ENCODE assay signal across 10 cellular contexts in genomic region chr19:19399733-19400438, GRCh38. TPM values are rescaled to one million over a fixed set of nuclear protein-coding genes. Genes with fewer than 3 reads are reported as not detected.
DNase-seq lines count a peak whose midpoint lies in the region; ATAC-seq and TF ChIP-seq lines count a peak whose summit lies in the region.
"Had no signal": no experiment of that assay in that cellular context is flagged by ENCODE, and none has a peak within 500 bp of the region (broad histone marks: within the 10 kb centered on the region; RNA-seq: fewer than 3 reads in every experiment).

No MANE protein-coding gene starts in this region.

- peaks cover 13% of the 10 kb centered on the region for H3K4me1 ChIP-seq in CD8-positive, alpha-beta T cell (ENCODE audit: insufficient read depth, low read length)
- H3K4me1 ChIP-seq in IMR-90 (ENCODE audit: control insufficient read depth, insufficient read depth, low read length) (peaks cover 9% of the 10 kb centered on the region), ovary (ENCODE audit: insufficient read depth) (peaks cover 4% of the 10 kb centered on the region)

- DNase-seq in CD8-positive, alpha-beta T cell = no peak
- DNase-seq in IMR-90 (peak; percentile 38), nephron progenitor cell (no peak), ovary (no peak), T-helper 9 cell (no peak), LoVo (ENCODE audit: low spot score) (no peak), hypothalamus (lab: John Stamatoyannopoulos, UW) (no peak)
- DNase-seq: activated effector memory CD4-positive, alpha-beta T cell treated with anti-CD3 and anti-CD28 coated beads, Interleukin-2, amount 50 U/mL, for 16 hours; GF-D8 had no signal

- no peak for TF ChIP-seq RAD21 in IMR-90 (IDR thresholded peaks at IDR 0.05; ENCODE audit: low read length)

- H4K20me1 ChIP-seq in IMR-90 (ENCODE audit: insufficient read depth, low read length) = peaks cover 6% of the 10 kb centered on the region; the same call in 1 of the 2 replicates

- H2AK9ac ChIP-seq in IMR-90 (replicated peaks; ENCODE audit: low read depth, low read length, poor library complexity) = peak overlapping the region; percentile 18

- peaks cover 11% of the 10 kb centered on the region; the same call in 1 of the 2 replicates for H3K9me1 ChIP-seq in IMR-90 (ENCODE audit: insufficient read depth, low read length)

- CTCF ChIA-PET in CD8-positive, alpha-beta T cell (lab: Charles Lee) = interaction anchor here (2.0 to 2.3 kb wide), 2 partner anchors 34 to 91 kb away, joined by 5 to 10 read pairs; no protein-coding TSS in a partner anchor
- CTCF ChIA-PET in IMR-90 (lab: Yijun Ruan, JAX) = no interaction called here

- peak overlapping the region; percentile 10 for H4K91ac ChIP-seq in IMR-90 (ENCODE audit: insufficient read depth, low read depth, low read length)

- peak overlapping the region; percentile 75 for H4K5ac ChIP-seq in IMR-90 (ENCODE audit: low read depth, low read length)

- intact Hi-C loops in CD8-positive, alpha-beta T cell (cut with DNase I, micrococcal nuclease) = loop anchor here in 1 of 2 experiments (10.0 kb wide), 2 partner anchors 205 to 265 kb away; partner anchors contain the start of genes ATP13A1, BORCS8, RFXANK and ZNF101
- intact Hi-C loops in IMR-90 (cut with micrococcal nuclease) (no loop called here), ovary (cut with DNase I) (no loop called here)

- no peak overlapping the region for H2BK5ac ChIP-seq in IMR-90 (ENCODE audit: low read depth, low read length, poor library complexity, severe bottlenecking)

- TF ChIP-seq CTCF in CD8-positive, alpha-beta T cell (IDR thresholded peaks at IDR 0.05) = no peak
- TF ChIP-seq CTCF in IMR-90 (conservative IDR thresholded peaks at IDR 0.05; ENCODE audit: low read depth, low read length) (0 out of 2 replicates have a peak, but pooled peaks have one; percentile 12), brain (conservative IDR thresholded peaks at IDR 0.05) (no peak), nephron progenitor cell (IDR thresholded peaks at IDR 0.05) (no peak), ovary (IDR thresholded peaks at IDR 0.05) (no peak)

- peak overlapping the region; percentile 12; the same call in 1 of the 3 replicates for H2BK15ac ChIP-seq in IMR-90 (ENCODE audit: low read depth, low read length)

- TF ChIP-seq POLR2A in IMR-90 (IDR thresholded peaks at IDR 0.05; ENCODE audit: low read depth, low read length) (no peak), ovary (IDR thresholded peaks at IDR 0.05) (no peak)

- in situ Hi-C loops in IMR-90 (cut with MboI; ENCODE audit: low sequenced_read_pairs) = loop anchor here (25.0 kb wide), 1 partner anchor 237 kb away; the partner anchor contains the start of genes GMIP and LPAR2

- no peaks in the 10 kb centered on the region for H3K9me3 Mint-ChIP-seq in CD8-positive, alpha-beta T cell
- H3K9me3 Mint-ChIP-seq in brain (no peaks in the 10 kb centered on the region), nephron progenitor cell (no peaks in the 10 kb centered on the region)

- no CpG with 5 or more reads among the region's 9 CpGs for WGBS in IMR-90 (ENCODE audit: extremely low coverage in 2 of 2, insufficient read length in 1 of 2), 2 experiments
- WGBS in ovary, 3 donors = 14 to 16% (median 16%) methylated on average over 9 of the region's 9 CpGs

- dilution Hi-C loops in IMR-90 (cut with HindIII; ENCODE audit: low sequenced_read_pairs, unreplicated experiment) = no loop called here

- H3K4ac ChIP-seq in IMR-90 (ENCODE audit: low read depth, low read length) = 0 out of 2 replicates have a peak overlapping the region, but pooled peaks have one; percentile 3

- no peaks in the 10 kb centered on the region for H3K9me3 ChIP-seq in CD8-positive, alpha-beta T cell (ENCODE audit: low read length)
- H3K9me3 ChIP-seq in IMR-90 (ENCODE audit: control insufficient read depth, insufficient read depth, low read length) = no peaks in the 10 kb centered on the region
- no peaks in the 10 kb centered on the region for H3K9me3 ChIP-seq in ovary

- H2AK5ac ChIP-seq in IMR-90 (ENCODE audit: low read depth, low read length) = peak overlapping the region; percentile 27; the same call in 1 of the 2 replicates

- H3K4me3 ChIP-seq in CD8-positive, alpha-beta T cell (ENCODE audit: low read depth, low read length) = no peak overlapping the region
- H3K4me3 ChIP-seq in IMR-90 (ENCODE audit: insufficient read depth, low read depth, low read length) (no peak overlapping the region), ovary (no peak overlapping the region)

- H3K27ac ChIP-seq in CD8-positive, alpha-beta T cell (ENCODE audit: low read depth, low read length) = no peak overlapping the region
- H3K27ac ChIP-seq in IMR-90 (ENCODE audit: insufficient read depth, low read length) = peak overlapping the region; percentile 6; the same call in 1 of the 2 replicates
- H3K27ac ChIP-seq in ovary = no peak overlapping the region

- no peak for TF ChIP-seq EP300 in ovary (IDR thresholded peaks at IDR 0.05)

- peak overlapping the region; percentile 29 to 74; a peak in 3 of 4 replicates for H4K8ac ChIP-seq in IMR-90 (ENCODE audit: low read depth in 2 of 2, low read length in 2 of 2)

- H3K4me3 Mint-ChIP-seq in CD8-positive, alpha-beta T cell = no peak overlapping the region
- H3K4me3 Mint-ChIP-seq in brain (peak overlapping the region in 4 of 5 experiments; percentile 53 to 72 (median 65)), nephron progenitor cell (peak overlapping the region; percentile 28)

- H2BK120ac ChIP-seq in IMR-90 (ENCODE audit: low read depth, low read length) = peak overlapping the region; percentile 28; the same call in 1 of the 2 replicates

- H3K18ac ChIP-seq in IMR-90 (ENCODE audit: low read depth, low read length) = peak overlapping the region; percentile 29; the same call in 1 of the 2 replicates

- no peaks in the 10 kb centered on the region for H3K27me3 ChIP-seq in CD8-positive, alpha-beta T cell (ENCODE audit: insufficient read depth, low read length)
- H3K27me3 ChIP-seq in IMR-90 (ENCODE audit: control insufficient read depth, insufficient read depth, low read length) = no peaks in the 10 kb centered on the region
- H3K27me3 ChIP-seq in ovary = no peaks in the 10 kb centered on the region

- no peak overlapping the region; the same call in 1 of the 2 replicates for H3K56ac ChIP-seq in IMR-90 (ENCODE audit: extremely low read depth, insufficient read depth, low read length)

- no peak for ATAC-seq in CD8-positive, alpha-beta T cell
- peak; percentile 76 for ATAC-seq in IMR-90 (ENCODE audit: low read depth)

- H3K23ac ChIP-seq in IMR-90 (ENCODE audit: low read depth, low read length) = peak overlapping the region; percentile 13; the same call in 1 of the 2 replicates

- BruUV-seq in IMR-90 (replicated peaks; lab: Mats Ljungman, UMichigan) = no TSS peak

- peak overlapping the region; percentile 52; the same call in 1 of the 2 replicates for H3K9ac ChIP-seq in IMR-90 (ENCODE audit: low read depth, low read length)

- H3K4me1 Mint-ChIP-seq in CD8-positive, alpha-beta T cell (ENCODE audit: low read depth) = peaks cover 45% of the 10 kb centered on the region
- H3K4me1 Mint-ChIP-seq in brain (peaks cover 37% of the 10 kb centered on the region), nephron progenitor cell (peaks cover 46% of the 10 kb centered on the region)

- H3K27ac Mint-ChIP-seq in CD8-positive, alpha-beta T cell = peak overlapping the region; percentile 21
- H3K27ac Mint-ChIP-seq in brain (peak overlapping the region; percentile 47 to 94 (median 84)), nephron progenitor cell (peak overlapping the region; percentile 12)

- H3K14ac ChIP-seq in IMR-90 (replicated peaks; ENCODE audit: low read depth, low read length) = peak overlapping the region; percentile 71

- H2BK20ac ChIP-seq in IMR-90 (ENCODE audit: low read depth, low read length) = 0 out of 2 replicates have a peak overlapping the region, but pooled peaks have one; percentile 7

- H3K36me3 Mint-ChIP-seq in CD8-positive, alpha-beta T cell = no peaks in the 10 kb centered on the region
- H3K36me3 Mint-ChIP-seq in brain (no peaks in the 10 kb centered on the region), nephron progenitor cell (ENCODE audit: low read depth) (no peaks in the 10 kb centered on the region)

- no peaks in the 10 kb centered on the region for H3K36me3 ChIP-seq in CD8-positive, alpha-beta T cell (ENCODE audit: insufficient read depth, low read length)
- H3K36me3 ChIP-seq in IMR-90 (ENCODE audit: control insufficient read depth, insufficient read depth, low read length) = no peaks in the 10 kb centered on the region
- H3K36me3 ChIP-seq in ovary = no peaks in the 10 kb centered on the region

- H3K4me2 ChIP-seq in IMR-90 (ENCODE audit: low read depth, low read length) = peak overlapping the region; percentile 82

- no peaks in the 10 kb centered on the region for H3K27me3 Mint-ChIP-seq in CD8-positive, alpha-beta T cell (ENCODE audit: low read depth)
- H3K27me3 Mint-ChIP-seq in brain (peaks cover 1% of the 10 kb centered on the region), nephron progenitor cell (ENCODE audit: low read depth, poor library complexity) (peaks cover 7% of the 10 kb centered on the region)

- POLR2A ChIA-PET in CD8-positive, alpha-beta T cell (lab: Charles Lee) = no interaction called here
- POLR2A ChIA-PET in IMR-90 (lab: Charles Lee; ENCODE audit: unreplicated experiment) = no interaction called here

- H2AFZ ChIP-seq in IMR-90 (replicated peaks; ENCODE audit: low read length, poor library complexity) = peak overlapping the region; percentile 53

- H3K79me1 ChIP-seq in IMR-90 (ENCODE audit: low read depth in 1 of 2, low read length in 2 of 2) = peaks cover 12 to 67% of the 10 kb centered on the region in 2 experiments

TF ChIP-seq in IMR-90, 13 proteins besides CTCF, POLR2A, EP300 and RAD21 (continues in another document):
- TF ChIP-seq FOS (IDR thresholded peaks at IDR 0.05; ENCODE audit: low read depth, low read length) = no peak
- no peak for TF ChIP-seq SMC3 (IDR thresholded peaks at IDR 0.05; ENCODE audit: low read depth, low read length)
- TF ChIP-seq MXI1 (IDR thresholded peaks at IDR 0.05; ENCODE audit: borderline replicate concordance, low read depth, low read length) = no peak
- no peak for TF ChIP-seq NFE2L2 (IDR thresholded peaks at IDR 0.05; ENCODE audit: low read depth, low read length)
- TF ChIP-seq MAZ (IDR thresholded peaks at IDR 0.05; ENCODE audit: borderline replicate concordance, low read depth, low read length) = no peak
- peak; percentile 76; the same call in 1 of the 2 replicates for TF ChIP-seq RFX5 (IDR thresholded peaks at IDR 0.05; ENCODE audit: low read depth, low read length)

RNA-seq across cellular contexts. Expression of gene GATAD2A, which starts 5.6 kb away (rescaled TPM):
- total RNA-seq in CD8-positive, alpha-beta T cell = 100 to 1,000 TPM; 135 to 142 TPM
- total RNA-seq in IMR-90 (2012; rRNA removed) (23.5 and 32.8 TPM in 2 replicates), ovary (10 to 100 TPM; 10.7 to 83.0 (median 57.9) TPM)
- polyA plus RNA-seq in IMR-90 (2012; rRNA removed) (33.2 and 44.3 TPM in 2 replicates), brain (ENCODE audit: insufficient read depth, low read depth, low replicate concordance) (40.0 TPM), ovary (10 to 100 TPM; 13.7 to 18.9 TPM)
- polyA plus RNA-seq in IMR-90 (2012; cell fraction: cytosol; rRNA removed) = 36.4 and 38.8 TPM in 2 replicates
- 32.4 and 42.5 TPM in 2 replicates for polyA plus RNA-seq in IMR-90 (2012; cell fraction: nucleus; rRNA removed; ENCODE audit: low replicate concordance)

Comparison
In these comparisons a context has a peak if more than half of its experiments do, and no peak if none do; other contexts are left out.
1. H3K27ac Mint-ChIP-seq: peak in every context shown above with its lines; median percentile 84 in brain; 21 in CD8-positive, alpha-beta T cell; 12 in nephron progenitor cell.